Comparison of ENCODE assay signal across 18 cellular contexts in the genomic region with DNA sequence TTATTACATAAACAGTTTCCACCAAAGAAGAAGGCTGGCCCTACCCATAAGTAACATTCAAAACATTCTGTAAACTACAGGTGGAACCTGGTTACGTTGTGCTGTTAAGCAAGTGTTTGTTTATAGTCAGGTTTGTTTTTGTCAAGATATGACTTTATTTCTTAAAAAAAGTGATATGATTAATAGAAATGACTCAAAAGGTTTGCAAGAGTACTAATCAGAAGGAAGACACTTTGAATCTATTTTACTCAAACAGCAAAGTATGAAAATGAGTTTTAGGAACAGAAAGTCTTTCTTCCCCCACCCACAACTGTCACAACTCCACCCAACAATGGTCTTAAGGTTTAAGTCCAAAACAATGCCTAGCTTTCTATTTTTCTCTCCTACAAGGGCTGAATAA.
A peak's percentile ranks its signal among the peaks of the same experiment; 100 is the strongest.
DNase-seq lines count a peak whose midpoint lies in the region; ATAC-seq lines count a peak whose summit lies in the region.
"Had no signal": no experiment of that assay in that cellular context is flagged by ENCODE, and none has a peak within 500 bp of the region (broad histone marks: within the 10 kb centered on the region; RNA-seq: fewer than 3 reads in every experiment).

No MANE protein-coding gene starts in this region.

- intact Hi-C loops in activated naive CD4-positive, alpha-beta T cell treated with anti-CD3 and anti-CD28 coated beads for 36 hours (cut with micrococcal nuclease) = no loop called here

- H3K27me3 Mint-ChIP-seq in stimulated activated naive B cell treated with anti-CD40 and anti-IgM and Interleukin-4, amounts not matched to agents 10 μg/mL and 1 μg/mL and 100 μg/mL, for 72 hours = no peaks in the 10 kb centered on the region
- H3K27me3 Mint-ChIP-seq in activated naive CD4-positive, alpha-beta T cell treated with anti-CD3 and anti-CD28 coated beads for 36 hours (ENCODE audit: low read depth) = peaks cover 4% of the 10 kb centered on the region

- CTCF ChIA-PET in activated naive CD4-positive, alpha-beta T cell treated with anti-CD3 and anti-CD28 coated beads for 36 hours (lab: Charles Lee) = interaction anchor here (0.6 kb wide), 1 partner anchor 10 kb away, joined by 4 read pairs; no protein-coding TSS in a partner anchor

- peak; percentile 82 for ATAC-seq in GM19023 (IDR thresholded peaks at IDR 0.05; ENCODE audit: unreplicated experiment)
- peak; percentile 91 for ATAC-seq in HG02870 (IDR thresholded peaks at IDR 0.05; ENCODE audit: unreplicated experiment)
- ATAC-seq in HG03520 (IDR thresholded peaks at IDR 0.05; ENCODE audit: unreplicated experiment) = peak; percentile 77
- peak; percentile 87 to 91 for ATAC-seq in stimulated activated naive B cell treated with anti-CD40 and anti-IgM and Interleukin-4, amounts not matched to agents 10 μg/mL and 1 μg/mL and 100 μg/mL, for 72 hours (replicated peaks)
- ATAC-seq: body of pancreas; stimulated activated effector memory CD8-positive, alpha-beta T cell treated with anti-CD3 and anti-CD28 coated beads, Interleukin-12 subunit alpha, Interleukin-12 subunit beta, amount 100 ng/mL, for 72 hours had no signal

- no peak overlapping the region for H3K4me3 Mint-ChIP-seq in stimulated activated naive B cell treated with anti-CD40 and anti-IgM and Interleukin-4, amounts not matched to agents 10 μg/mL and 1 μg/mL and 100 μg/mL, for 72 hours
- H3K4me3 Mint-ChIP-seq in activated naive CD4-positive, alpha-beta T cell treated with anti-CD3 and anti-CD28 coated beads for 36 hours = no peak overlapping the region
- H3K4me3 Mint-ChIP-seq: activated naive CD8-positive, alpha-beta T cell; H9; stimulated activated effector memory CD8-positive, alpha-beta T cell treated with anti-CD3 and anti-CD28 coated beads, Interleukin-12 subunit alpha, Interleukin-12 subunit beta, amount 100 ng/mL, for 72 hours had no signal

- no peak overlapping the region for H3K27ac Mint-ChIP-seq in stimulated activated naive B cell treated with anti-CD40 and anti-IgM and Interleukin-4, amounts not matched to agents 10 μg/mL and 1 μg/mL and 100 μg/mL, for 72 hours
- H3K27ac Mint-ChIP-seq in activated naive CD4-positive, alpha-beta T cell treated with anti-CD3 and anti-CD28 coated beads for 36 hours = no peak overlapping the region
- H3K27ac Mint-ChIP-seq: activated naive CD8-positive, alpha-beta T cell; H9; stimulated activated effector memory CD8-positive, alpha-beta T cell treated with anti-CD3 and anti-CD28 coated beads, Interleukin-12 subunit alpha, Interleukin-12 subunit beta, amount 100 ng/mL, for 72 hours had no signal

- no peaks in the 10 kb centered on the region for H3K9me3 Mint-ChIP-seq in stimulated activated naive B cell treated with anti-CD40 and anti-IgM and Interleukin-4, amounts not matched to agents 10 μg/mL and 1 μg/mL and 100 μg/mL, for 72 hours
- H3K9me3 Mint-ChIP-seq in activated naive CD4-positive, alpha-beta T cell treated with anti-CD3 and anti-CD28 coated beads for 36 hours = no peaks in the 10 kb centered on the region
- H3K9me3 Mint-ChIP-seq: H9; stimulated activated effector memory CD8-positive, alpha-beta T cell treated with anti-CD3 and anti-CD28 coated beads, Interleukin-12 subunit alpha, Interleukin-12 subunit beta, amount 100 ng/mL, for 72 hours had no signal

- no peaks in the 10 kb centered on the region for H3K36me3 Mint-ChIP-seq in stimulated activated naive B cell treated with anti-CD40 and anti-IgM and Interleukin-4, amounts not matched to agents 10 μg/mL and 1 μg/mL and 100 μg/mL, for 72 hours
- H3K36me3 Mint-ChIP-seq in activated naive CD4-positive, alpha-beta T cell treated with anti-CD3 and anti-CD28 coated beads for 36 hours (ENCODE audit: low read depth) = no peaks in the 10 kb centered on the region
- H3K36me3 Mint-ChIP-seq: activated naive CD8-positive, alpha-beta T cell; stimulated activated effector memory CD8-positive, alpha-beta T cell treated with anti-CD3 and anti-CD28 coated beads, Interleukin-12 subunit alpha, Interleukin-12 subunit beta, amount 100 ng/mL, for 72 hours had no signal

- no peak for DNase-seq in stimulated activated naive B cell treated with anti-CD40 and anti-IgM and Interleukin-4, amounts not matched to agents 10 μg/mL and 1 μg/mL and 100 μg/mL, for 72 hours
- DNase-seq in stimulated activated CD4-positive, alpha-beta T cell treated with anti-CD3 and anti-CD28 coated beads, Interleukin-2, amount 100 ng/mL, for 24 hours = no peak
- no peak for DNase-seq in activated naive CD4-positive, alpha-beta T cell treated with anti-CD3 and anti-CD28 coated beads for 36 hours
- no peak for DNase-seq in DMS53 (lab: John Stamatoyannopoulos, UW)
- DNase-seq: activated CD4-positive, alpha-beta T cell treated with anti-CD3 and anti-CD28 coated beads, Interleukin-2, amount 50 U/mL, for 48 hours; BE2C; body of pancreas; colonic mucosa; H9; hypothalamus; Kasumi-1; NCI-H1417 treated with DMSO at 0.1 percent for 48 hours; NCI-H2171 treated with DMSO at 0.1 percent for 48 hours had no signal

- H3K4me1 Mint-ChIP-seq in stimulated activated naive B cell treated with anti-CD40 and anti-IgM and Interleukin-4, amounts not matched to agents 10 μg/mL and 1 μg/mL and 100 μg/mL, for 72 hours = no peaks in the 10 kb centered on the region
- H3K4me1 Mint-ChIP-seq in activated naive CD4-positive, alpha-beta T cell treated with anti-CD3 and anti-CD28 coated beads for 36 hours (ENCODE audit: low read depth) = no peaks in the 10 kb centered on the region
- H3K4me1 Mint-ChIP-seq: stimulated activated effector memory CD8-positive, alpha-beta T cell treated with anti-CD3 and anti-CD28 coated beads, Interleukin-12 subunit alpha, Interleukin-12 subunit beta, amount 100 ng/mL, for 72 hours had no signal
